Comparison of ENCODE assay signal across 8 cellular contexts in the genomic region with DNA sequence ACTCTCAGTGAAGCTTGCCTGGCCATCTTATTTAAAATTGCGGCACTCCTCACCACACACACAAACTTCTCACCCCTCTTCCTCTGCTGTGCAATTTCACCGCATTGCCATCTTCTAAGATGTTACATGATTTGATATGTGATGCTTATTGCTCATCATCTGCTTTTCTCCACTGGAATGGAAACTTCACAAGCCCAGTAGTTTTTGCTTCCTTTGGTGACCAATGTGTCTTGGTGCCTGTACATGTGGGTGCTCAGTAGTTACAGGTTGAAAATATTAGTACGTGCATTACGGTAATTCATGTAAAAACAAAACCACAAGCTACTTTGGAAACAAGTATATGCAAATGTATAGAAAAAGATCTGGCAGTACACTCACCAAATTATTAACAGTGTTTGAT.
DNase-seq lines count a peak whose midpoint lies in the region; ATAC-seq lines count a peak whose summit lies in the region.
"Not testable (repeated sequence)": the region's sequence is repeated elsewhere in the genome, so short reads cannot be mapped to it uniquely, and the experiment has no call there.

No MANE protein-coding gene starts in this region.

- H3K27me3 Mint-ChIP-seq in activated T-cell treated with anti-CD3 and anti-CD28 coated beads, Interleukin-2, amount 50 U/mL, for 4 hours (ENCODE audit: low read depth): peaks cover 33% of the 10 kb centered on the region

- not testable (repeated sequence) for H3K9me3 Mint-ChIP-seq in activated T-cell treated with anti-CD3 and anti-CD28 coated beads, Interleukin-2, amount 50 U/mL, for 4 hours

- ATAC-seq in GM18499 (IDR thresholded peaks at IDR 0.05; ENCODE audit: insufficient read depth, unreplicated experiment) (peak; percentile 51), GM18909 (IDR thresholded peaks at IDR 0.05; ENCODE audit: poor library complexity, unreplicated experiment) (peak; percentile 88), GM21526 (IDR thresholded peaks at IDR 0.05; ENCODE audit: low FRiP score, unreplicated experiment) (peak; percentile 57), HG02870 (IDR thresholded peaks at IDR 0.05; ENCODE audit: unreplicated experiment) (peak; percentile 62), HG03135 (IDR thresholded peaks at IDR 0.05; ENCODE audit: unreplicated experiment) (peak; percentile 66), HG03558 (IDR thresholded peaks at IDR 0.05; ENCODE audit: extremely low read depth, unreplicated experiment) (peak; percentile 70)
- ATAC-seq in activated T-cell treated with anti-CD3 and anti-CD28 coated beads, Interleukin-2, amount 50 U/mL, for 4 hours: peak; percentile 48 to 83
- peak; percentile 82 for ATAC-seq in stimulated activated naive CD8-positive, alpha-beta T cell treated with anti-CD3 and anti-CD28 coated beads, Interleukin-15, Interleukin-2, amounts not matched to agents 100 U/mL and 50 U/mL, for 24 hours

- DNase-seq in activated T-cell treated with anti-CD3 and anti-CD28 coated beads, Interleukin-2, amount 50 U/mL, for 4 hours; stimulated activated naive CD8-positive, alpha-beta T cell treated with anti-CD3 and anti-CD28 coated beads, Interleukin-15, Interleukin-2, amounts not matched to agents 100 U/mL and 50 U/mL, for 24 hours: not testable (repeated sequence)

- H3K4me1 Mint-ChIP-seq in activated T-cell treated with anti-CD3 and anti-CD28 coated beads, Interleukin-2, amount 50 U/mL, for 4 hours (ENCODE audit: low read depth): not testable (repeated sequence)

- H3K36me3 Mint-ChIP-seq in activated T-cell treated with anti-CD3 and anti-CD28 coated beads, Interleukin-2, amount 50 U/mL, for 4 hours (ENCODE audit: insufficient read depth): not testable (repeated sequence)

- H3K4me3 Mint-ChIP-seq in activated T-cell treated with anti-CD3 and anti-CD28 coated beads, Interleukin-2, amount 50 U/mL, for 4 hours: not testable (repeated sequence)
